8 cellular contexts compared by ENCODE assay signal in genomic region chr7:157386979-157387800, GRCh38. TPM values are rescaled to one million over a fixed set of nuclear protein-coding genes. Genes with fewer than 3 reads are reported as not detected.
DNase-seq lines count a peak whose midpoint lies in the region; ATAC-seq and TF ChIP-seq lines count a peak whose summit lies in the region.

No MANE protein-coding gene starts in this region.

- no peak overlapping the region for H3K9ac ChIP-seq in mesendoderm (ENCODE audit: low read length)

- H3K4me2 ChIP-seq in mesendoderm (ENCODE audit: low read length), result no peak overlapping the region

- no peak overlapping the region for H2AK5ac ChIP-seq in mesendoderm (ENCODE audit: low read length)

- peak overlapping the region; percentile 52 for H3K56ac ChIP-seq in mesendoderm (ENCODE audit: low read length)

- H3K27me3 ChIP-seq in BE2C (no peaks in the 10 kb centered on the region), mesendoderm (ENCODE audit: insufficient read depth, low read length, poor library complexity) (no peaks in the 10 kb centered on the region)

- peak; percentile 90 for DNase-seq in BE2C
- DNase-seq in NCI-H526 (lab: John Stamatoyannopoulos, UW), result peak; percentile 63 to 88
- DNase-seq in activated CD4-positive, alpha-beta T cell treated with anti-CD3 and anti-CD28 coated beads, Interleukin-2, amount 50 U/mL, for 48 hours, result peak; percentile 91 to 92
- DNase-seq in effector CD4-positive, alpha-beta T cell, result peak; percentile 85
- peak; percentile 95 for DNase-seq in mesendoderm
- DNase-seq in stimulated activated CD8-positive, alpha-beta memory T cell treated with anti-CD3 and anti-CD28 coated beads, Interleukin-2, amount 100 ng/mL, for 1 hour (ENCODE audit: low read depth in 2 of 2), result peak; percentile 71 to 72

- H2BK120ac ChIP-seq in mesendoderm (ENCODE audit: low read depth, low read length), result no peak overlapping the region

- H4K5ac ChIP-seq in mesendoderm (ENCODE audit: low read length), result no peak overlapping the region

- TF ChIP-seq CTCF in BE2C (IDR thresholded peaks at IDR 0.05; ENCODE audit: low read depth, low read length), result peak; percentile 91

- no CpG with 5 or more reads among the region's 23 CpGs for WGBS in mesendoderm (ENCODE audit: extremely low coverage, insufficient coverage, low lambda C conversion rate)

- peaks cover 31% of the 10 kb centered on the region for H3K79me2 ChIP-seq in mesendoderm (ENCODE audit: control insufficient read depth, insufficient read depth, low read length)

- H3K4me3 ChIP-seq in BE2C (ENCODE audit: low read depth, low read length) (peak overlapping the region; percentile 52), mesendoderm (ENCODE audit: low read length) (no peak overlapping the region)

- peaks cover 39% of the 10 kb centered on the region for H3K36me3 ChIP-seq in BE2C
- peaks cover 4% of the 10 kb centered on the region for H3K36me3 ChIP-seq in mesendoderm (ENCODE audit: control insufficient read depth, insufficient read depth, low read length)

- no peak overlapping the region for H3K4ac ChIP-seq in mesendoderm (ENCODE audit: low read depth, low read length)

- no peak overlapping the region for H2BK15ac ChIP-seq in mesendoderm (replicated peaks; ENCODE audit: low read depth)

- H3K18ac ChIP-seq in mesendoderm (ENCODE audit: low read length), result no peak overlapping the region

- peaks cover 17% of the 10 kb centered on the region for H3K79me1 ChIP-seq in mesendoderm (ENCODE audit: low read length)

- H2BK5ac ChIP-seq in mesendoderm (ENCODE audit: low read length), result no peak overlapping the region

- H3K23ac ChIP-seq in mesendoderm (ENCODE audit: low read length), result no peak overlapping the region

- H3K4me1 ChIP-seq in BE2C (no peaks in the 10 kb centered on the region), mesendoderm (ENCODE audit: control insufficient read depth, low read depth, low read length) (peaks cover 2% of the 10 kb centered on the region)

- no peak overlapping the region for H4K8ac ChIP-seq in mesendoderm (ENCODE audit: low read depth, low read length)

- no peak overlapping the region for H3K27ac ChIP-seq in mesendoderm (ENCODE audit: low read depth, low read length)

- ATAC-seq in GM18909 (IDR thresholded peaks at IDR 0.05; ENCODE audit: poor library complexity, unreplicated experiment), result peak; percentile 84
- ATAC-seq in HG03280 (IDR thresholded peaks at IDR 0.05; ENCODE audit: unreplicated experiment), result peak; percentile 96

- no peaks in the 10 kb centered on the region for H3K9me3 ChIP-seq in BE2C

RNA-seq across cellular contexts. Expression of gene DNAJB6, which starts 50.4 kb away (rescaled TPM):
- 178 TPM for polyA plus RNA-seq in BE2C (2012; ENCODE audit: insufficient read depth, insufficient read length, low read depth)
- 222 TPM for polyA plus RNA-seq in mesendoderm (2013, experiment 1 of 2)
- 221 TPM for polyA plus RNA-seq in mesendoderm (2013, experiment 2 of 2)
